ENCODE assay signal across 8 cellular contexts in the genomic region with DNA sequence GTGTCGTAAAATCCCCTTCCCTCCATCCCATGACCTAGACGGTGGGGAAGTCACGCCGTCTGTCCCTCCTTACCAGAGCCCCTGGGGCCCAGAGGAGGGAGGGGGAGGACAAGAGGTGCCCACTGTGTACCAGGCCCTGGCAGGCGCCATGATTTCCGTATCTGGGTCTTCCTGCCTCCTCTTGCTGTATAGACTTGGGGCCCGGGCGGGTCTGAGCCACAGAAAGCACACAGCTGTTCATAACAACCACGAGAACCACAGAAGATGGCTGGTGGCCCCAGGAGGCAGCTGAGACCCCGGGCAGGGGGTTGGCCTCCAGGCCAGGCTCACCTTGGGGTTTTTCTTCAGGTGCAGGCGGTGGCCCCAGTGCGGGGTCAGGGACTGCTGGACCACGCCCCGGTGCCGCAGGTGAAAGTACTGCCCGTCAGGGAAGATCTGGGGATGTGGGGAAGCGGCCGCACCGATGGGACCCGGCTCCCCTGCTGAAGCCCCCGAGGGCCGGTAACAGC. TPM values are rescaled to one million over a fixed set of nuclear protein-coding genes. Genes with fewer than 3 reads are reported as not detected.
DNase-seq lines count a peak whose midpoint lies in the region; ATAC-seq, FAIRE-seq and TF ChIP-seq lines count a peak whose summit lies in the region.

No MANE protein-coding gene starts in this region.

- no peaks in the 10 kb centered on the region for H4K20me1 ChIP-seq in HepG2 (ENCODE audit: insufficient read depth, low read length)

- DNase-seq in activated CD4-positive, alpha-beta T cell treated with anti-CD3 and anti-CD28 coated beads, Interleukin-2, amount 10 ng/mL, durations not matched to agents 24 days and 14 days: peak; percentile 69
- no peak for DNase-seq in activated CD4-positive, alpha-beta T cell treated with anti-CD3 and anti-CD28 coated beads, Interleukin-2, amount 50 U/mL, for 48 hours
- no peak for DNase-seq in astrocyte of the cerebellum (ENCODE audit: low read depth)
- no peak for DNase-seq in HepG2 (ENCODE audit: low spot score)
- DNase-seq in NCI-H69 (lab: John Stamatoyannopoulos, UW): no peak
- DNase-seq in thyroid gland: no peak

- peak overlapping the region; percentile 91 for H3K4me2 ChIP-seq in HepG2 (ENCODE audit: low read depth, low read length)

- no peak for TF ChIP-seq RAD21 in HepG2 (CRISPR knock-in tag; IDR thresholded peaks at IDR 0.05)

- H3K9me3 Mint-ChIP-seq in activated CD4-positive, alpha-beta T cell treated with anti-CD3 and anti-CD28 coated beads, Interleukin-2, amount 10 ng/mL, durations not matched to agents 24 days and 14 days: no peaks in the 10 kb centered on the region

- H3K27ac ChIP-seq in HepG2 (ENCODE audit: extremely low read length, insufficient read depth, low read length): peak overlapping the region; percentile 67
- H3K27ac ChIP-seq in temporal lobe (ENCODE audit: low read depth, low read length): peak overlapping the region; percentile 69
- no peak overlapping the region for H3K27ac ChIP-seq in thyroid gland

- H3K4me3 ChIP-seq in astrocyte of the cerebellum (ENCODE audit: low read depth, low read length): peak overlapping the region; percentile 49
- H3K4me3 ChIP-seq in HepG2 (replicated peaks in 1 of 3; ENCODE audit: insufficient read depth in 1 of 3, low read depth in 2 of 3, low read length in 3 of 3): peak overlapping the region; percentile 55 to 79 (median 72)
- H3K4me3 ChIP-seq in thyroid gland (replicated peaks in 1 of 3): peak overlapping the region in 1 of 3 donors; percentile 47

- H3K9ac ChIP-seq in HepG2 (ENCODE audit: insufficient read depth, low read depth, low read length): peak overlapping the region; percentile 77

- H3K9me3 ChIP-seq in HepG2 (ENCODE audit: low read length) (no peaks in the 10 kb centered on the region), thyroid gland (no peaks in the 10 kb centered on the region)

- no peaks in the 10 kb centered on the region for H3K36me3 Mint-ChIP-seq in activated CD4-positive, alpha-beta T cell treated with anti-CD3 and anti-CD28 coated beads, Interleukin-2, amount 10 ng/mL, durations not matched to agents 24 days and 14 days (ENCODE audit: low read depth)

- POLR2A ChIA-PET in HepG2 (lab: Yijun Ruan, JAX): no interaction called here

- TF ChIP-seq CTCF in astrocyte of the cerebellum (IDR thresholded peaks at IDR 0.05; ENCODE audit: low read depth, low read length, missing control alignments): no peak
- no peak for TF ChIP-seq CTCF in HepG2 (CRISPR knock-in tag; IDR thresholded peaks at IDR 0.05)
- no peak for TF ChIP-seq CTCF in thyroid gland (IDR thresholded peaks at IDR 0.05)

- WGBS in HepG2 (ENCODE audit: low lambda C conversion rate): 54% methylated on average over 12 of the region's 22 CpGs
- WGBS in thyroid gland, 2 donors: 77 to 79% methylated on average over 8 to 9 of the region's 22 CpGs

- H2AFZ ChIP-seq in HepG2 (ENCODE audit: low read length): no peak overlapping the region

- CTCF ChIA-PET in HepG2 (lab: Yijun Ruan, JAX; ENCODE audit: low intra/inter-chr PET ratio, low total read pairs): no interaction called here

- no peak for ATAC-seq in HepG2
- ATAC-seq in GM19035 (IDR thresholded peaks at IDR 0.05; ENCODE audit: unreplicated experiment): no peak

- no peak for FAIRE-seq in HepG2 (lab: Jason Lieb, UNC)

- TF ChIP-seq POLR2A in HepG2 (IDR thresholded peaks at IDR 0.05; ENCODE audit: insufficient read depth in 1 of 2, low read depth in 2 of 2, low read length in 2 of 2): no peak
- TF ChIP-seq POLR2A in thyroid gland (IDR thresholded peaks at IDR 0.05): no peak

- H3K36me3 ChIP-seq in HepG2 (replicated peaks in 1 of 2; ENCODE audit: control insufficient read depth in 1 of 2, insufficient read depth in 2 of 2, low read length in 2 of 2) (no peaks in the 10 kb centered on the region), thyroid gland (no peaks in the 10 kb centered on the region)

- TF ChIP-seq EP300 in HepG2 (IDR thresholded peaks at IDR 0.05; ENCODE audit: low read depth in 2 of 2, low read length in 2 of 2) (no peak), HepG2 (CRISPR knock-in tag; IDR thresholded peaks at IDR 0.05; ENCODE audit: borderline replicate concordance) (no peak)

- intact Hi-C loops in activated CD4-positive, alpha-beta T cell treated with anti-CD3 and anti-CD28 coated beads, Interleukin-2, amount 10 ng/mL, durations not matched to agents 24 days and 14 days (cut with micrococcal nuclease): no loop called here
- intact Hi-C loops in HepG2 (cut with micrococcal nuclease; ENCODE audit: unreplicated experiment): no loop called here
- intact Hi-C loops in thyroid gland (cut with DNase I): no loop called here

- H3K4me1 Mint-ChIP-seq in activated CD4-positive, alpha-beta T cell treated with anti-CD3 and anti-CD28 coated beads, Interleukin-2, amount 10 ng/mL, durations not matched to agents 24 days and 14 days: peaks cover 6% of the 10 kb centered on the region

- H3K27ac Mint-ChIP-seq in activated CD4-positive, alpha-beta T cell treated with anti-CD3 and anti-CD28 coated beads, Interleukin-2, amount 10 ng/mL, durations not matched to agents 24 days and 14 days: peak overlapping the region; percentile 20

- H3K4me3 Mint-ChIP-seq in activated CD4-positive, alpha-beta T cell treated with anti-CD3 and anti-CD28 coated beads, Interleukin-2, amount 10 ng/mL, durations not matched to agents 24 days and 14 days: peak overlapping the region; percentile 62

- in situ Hi-C loops in astrocyte of the cerebellum (cut with HindIII; ENCODE audit: low sequenced_read_pairs): no loop called here
- in situ Hi-C loops in HepG2 (cut with HindIII; ENCODE audit: extremely low pct_ligation_motif_present, low pct_unique_long_range_greater_than_20kb): no loop called here

- peaks cover 39% of the 10 kb centered on the region for H3K4me1 ChIP-seq in HepG2 (ENCODE audit: insufficient read depth, low read length)
- peaks cover 12 to 14% of the 10 kb centered on the region in 2 donors for H3K4me1 ChIP-seq in thyroid gland

- peaks cover 8% of the 10 kb centered on the region for H3K27me3 Mint-ChIP-seq in activated CD4-positive, alpha-beta T cell treated with anti-CD3 and anti-CD28 coated beads, Interleukin-2, amount 10 ng/mL, durations not matched to agents 24 days and 14 days

- BruUV-seq in HepG2 (replicated peaks; lab: Mats Ljungman, UMichigan): no TSS peak

- H3K27me3 ChIP-seq in HepG2 (ENCODE audit: control insufficient read depth in 1 of 2, insufficient read depth in 2 of 2, low read length in 2 of 2): no peaks in the 10 kb centered on the region
- H3K27me3 ChIP-seq in thyroid gland: no peaks in the 10 kb centered on the region

- H3K79me2 ChIP-seq in HepG2 (ENCODE audit: insufficient read depth, low read length): peaks cover 6% of the 10 kb centered on the region

RNA-seq across cellular contexts. Expression of a gene that starts 0.6 kb away (rescaled TPM):
- total RNA-seq in activated CD4-positive, alpha-beta T cell treated with anti-CD3 and anti-CD28 coated beads, Interleukin-2, amount 10 ng/mL, durations not matched to agents 24 days and 14 days: 1.0 and 1.6 TPM in 2 replicates
- total RNA-seq in HepG2 (2016; rRNA removed; fragmentation: Illumina TruSeq; extraction: Trizol): 0.52 and 2.0 TPM in 2 replicates
- total RNA-seq in HepG2 (2016; cell fraction: cytosol; rRNA removed; fragmentation: Illumina TruSeq; extraction: Trizol; ENCODE audit: low read depth): 0.91 and 1.2 TPM in 2 replicates
- total RNA-seq in HepG2 (2016; cell fraction: insoluble cytoplasmic fraction; rRNA removed; fragmentation: Illumina TruSeq; extraction: Trizol): 1.1 and 1.5 TPM in 2 replicates
- total RNA-seq in HepG2 (2016; cell fraction: membrane; rRNA removed; fragmentation: Illumina TruSeq; extraction: Trizol): 1.5 and 2.0 TPM in 2 replicates
- total RNA-seq in HepG2 (2016; cell fraction: nucleus; rRNA removed; fragmentation: Illumina TruSeq; extraction: Trizol): 1.7 and 3.6 TPM in 2 replicates
- polyA plus RNA-seq in HepG2 (2011; rRNA removed): 2.7 and 3.1 TPM in 2 replicates
- 0.73 and 1.2 TPM in 2 replicates for polyA plus RNA-seq in HepG2 (2011; cell fraction: cytosol; rRNA removed)
- 62.7 and 100 TPM in 2 replicates for polyA plus RNA-seq in HepG2 (2011; cell fraction: nucleus; rRNA removed)
- 2.9 and 3.0 TPM in 2 replicates for polyA plus RNA-seq in HepG2 (2012)
- 0.60 and 0.88 TPM in 2 replicates for polyA plus RNA-seq in HepG2 (2016; cell fraction: cytosol; fragmentation: Illumina TruSeq; extraction: Trizol; ENCODE audit: low read depth)
- 0.61 and 1.1 TPM in 2 replicates for polyA plus RNA-seq in HepG2 (2016; cell fraction: insoluble cytoplasmic fraction; fragmentation: Illumina TruSeq; extraction: Trizol; ENCODE audit: low read depth)
- polyA plus RNA-seq in HepG2 (2016; cell fraction: membrane; fragmentation: Illumina TruSeq; extraction: Trizol; ENCODE audit: low read depth): 1.2 TPM in 2 replicates
- polyA plus RNA-seq in HepG2 (2016; cell fraction: nucleus; fragmentation: Illumina TruSeq; extraction: Trizol; ENCODE audit: insufficient read depth, low read depth): 11.8 and 12.9 TPM in 2 replicates
- polyA minus RNA-seq in HepG2 (2011; rRNA and poly(A)+ RNA removed; ENCODE audit: low replicate concordance): 0.84 and 1.6 TPM in 2 replicates
- 0.88 and 1.6 TPM in 2 replicates for polyA minus RNA-seq in HepG2 (2011; cell fraction: cytosol; rRNA and poly(A)+ RNA removed)
- polyA minus RNA-seq in HepG2 (2011; cell fraction: nucleus; rRNA and poly(A)+ RNA removed): 1.7 and 4.6 TPM in 2 replicates
- total RNA-seq in temporal lobe: 2.2 TPM
- 10 to 100 TPM in 1 of 4 donors, 1 to 10 TPM in 3; 2.8 to 10.4 (median 6.3) TPM for total RNA-seq in thyroid gland

RNA-seq across cellular contexts. Expression of a gene that starts 1.5 kb away (rescaled TPM):
- total RNA-seq in activated CD4-positive, alpha-beta T cell treated with anti-CD3 and anti-CD28 coated beads, Interleukin-2, amount 10 ng/mL, durations not matched to agents 24 days and 14 days: 1.1 and 1.7 TPM in 2 replicates
- total RNA-seq in HepG2 (2016; rRNA removed; fragmentation: Illumina TruSeq; extraction: Trizol): 15.6 and 28.8 TPM in 2 replicates
- 21.2 and 31.3 TPM in 2 replicates for total RNA-seq in HepG2 (2016; cell fraction: cytosol; rRNA removed; fragmentation: Illumina TruSeq; extraction: Trizol; ENCODE audit: low read depth)
- total RNA-seq in HepG2 (2016; cell fraction: insoluble cytoplasmic fraction; rRNA removed; fragmentation: Illumina TruSeq; extraction: Trizol): 13.3 and 31.5 TPM in 2 replicates
- 21.8 and 29.6 TPM in 2 replicates for total RNA-seq in HepG2 (2016; cell fraction: membrane; rRNA removed; fragmentation: Illumina TruSeq; extraction: Trizol)
- total RNA-seq in HepG2 (2016; cell fraction: nucleus; rRNA removed; fragmentation: Illumina TruSeq; extraction: Trizol): 22.0 and 24.7 TPM in 2 replicates
- polyA plus RNA-seq in HepG2 (2011; rRNA removed): 10.0 and 17.3 TPM in 2 replicates
- 10.9 and 13.3 TPM in 2 replicates for polyA plus RNA-seq in HepG2 (2011; cell fraction: cytosol; rRNA removed)
- 15.2 and 19.3 TPM in 2 replicates for polyA plus RNA-seq in HepG2 (2011; cell fraction: nucleus; rRNA removed)
- polyA plus RNA-seq in HepG2 (2012): 31.7 and 32.2 TPM in 2 replicates
- polyA plus RNA-seq in HepG2 (2016; cell fraction: cytosol; fragmentation: Illumina TruSeq; extraction: Trizol; ENCODE audit: low read depth): 40.3 and 49.6 TPM in 2 replicates
- 23.2 and 29.9 TPM in 2 replicates for polyA plus RNA-seq in HepG2 (2016; cell fraction: insoluble cytoplasmic fraction; fragmentation: Illumina TruSeq; extraction: Trizol; ENCODE audit: low read depth)
- 43.0 and 49.7 TPM in 2 replicates for polyA plus RNA-seq in HepG2 (2016; cell fraction: membrane; fragmentation: Illumina TruSeq; extraction: Trizol; ENCODE audit: low read depth)
- polyA plus RNA-seq in HepG2 (2016; cell fraction: nucleus; fragmentation: Illumina TruSeq; extraction: Trizol; ENCODE audit: insufficient read depth, low read depth): 65.9 and 70.0 TPM in 2 replicates
- 7.1 and 14.8 TPM in 2 replicates for polyA minus RNA-seq in HepG2 (2011; rRNA and poly(A)+ RNA removed; ENCODE audit: low replicate concordance)
- 12.4 and 14.4 TPM in 2 replicates for polyA minus RNA-seq in HepG2 (2011; cell fraction: cytosol; rRNA and poly(A)+ RNA removed)
- 3.5 and 3.6 TPM in 2 replicates for polyA minus RNA-seq in HepG2 (2011; cell fraction: nucleus; rRNA and poly(A)+ RNA removed)
- total RNA-seq in temporal lobe: 0.98 TPM
- 1 to 10 TPM; 4.2 to 8.5 (median 5.9) TPM for total RNA-seq in thyroid gland

RNA-seq across cellular contexts. Expression of a gene that starts 10.5 kb away (rescaled TPM):
- total RNA-seq in activated CD4-positive, alpha-beta T cell treated with anti-CD3 and anti-CD28 coated beads, Interleukin-2, amount 10 ng/mL, durations not matched to agents 24 days and 14 days: 34.0 and 38.0 TPM in 2 replicates
- total RNA-seq in HepG2 (2016; rRNA removed; fragmentation: Illumina TruSeq; extraction: Trizol): 32.3 and 32.4 TPM in 2 replicates
- total RNA-seq in HepG2 (2016; cell fraction: cytosol; rRNA removed; fragmentation: Illumina TruSeq; extraction: Trizol; ENCODE audit: low read depth): 11.9 and 13.3 TPM in 2 replicates
- total RNA-seq in HepG2 (2016; cell fraction: insoluble cytoplasmic fraction; rRNA removed; fragmentation: Illumina TruSeq; extraction: Trizol): 34.4 and 35.4 TPM in 2 replicates
- total RNA-seq in HepG2 (2016; cell fraction: membrane; rRNA removed; fragmentation: Illumina TruSeq; extraction: Trizol): 33.2 and 36.2 TPM in 2 replicates
- 15.1 and 17.1 TPM in 2 replicates for total RNA-seq in HepG2 (2016; cell fraction: nucleus; rRNA removed; fragmentation: Illumina TruSeq; extraction: Trizol)
- 14.2 and 19.5 TPM in 2 replicates for polyA plus RNA-seq in HepG2 (2011; rRNA removed)
- polyA plus RNA-seq in HepG2 (2011; cell fraction: cytosol; rRNA removed): 18.3 and 24.5 TPM in 2 replicates
- 33.5 and 34.3 TPM in 2 replicates for polyA plus RNA-seq in HepG2 (2011; cell fraction: nucleus; rRNA removed)
- polyA plus RNA-seq in HepG2 (2012): 9.6 and 14.8 TPM in 2 replicates
- polyA plus RNA-seq in HepG2 (2016; cell fraction: cytosol; fragmentation: Illumina TruSeq; extraction: Trizol; ENCODE audit: low read depth): 11.7 and 15.7 TPM in 2 replicates
- 31.7 and 32.0 TPM in 2 replicates for polyA plus RNA-seq in HepG2 (2016; cell fraction: insoluble cytoplasmic fraction; fragmentation: Illumina TruSeq; extraction: Trizol; ENCODE audit: low read depth)
- 25.3 and 26.3 TPM in 2 replicates for polyA plus RNA-seq in HepG2 (2016; cell fraction: membrane; fragmentation: Illumina TruSeq; extraction: Trizol; ENCODE audit: low read depth)
- polyA plus RNA-seq in HepG2 (2016; cell fraction: nucleus; fragmentation: Illumina TruSeq; extraction: Trizol; ENCODE audit: insufficient read depth, low read depth): 30.3 and 33.5 TPM in 2 replicates
- 15.8 and 20.8 TPM in 2 replicates for polyA minus RNA-seq in HepG2 (2011; rRNA and poly(A)+ RNA removed; ENCODE audit: low replicate concordance)
- polyA minus RNA-seq in HepG2 (2011; cell fraction: cytosol; rRNA and poly(A)+ RNA removed): 8.7 and 9.4 TPM in 2 replicates
- 13.3 and 13.6 TPM in 2 replicates for polyA minus RNA-seq in HepG2 (2011; cell fraction: nucleus; rRNA and poly(A)+ RNA removed)
- 13.5 TPM for total RNA-seq in temporal lobe
- 10 to 100 TPM; 47.0 to 64.9 (median 56.5) TPM for total RNA-seq in thyroid gland

RNA-seq across cellular contexts. Expression of a gene that starts 23.3 kb away (rescaled TPM):
- 5.4 and 6.6 TPM in 2 replicates for total RNA-seq in activated CD4-positive, alpha-beta T cell treated with anti-CD3 and anti-CD28 coated beads, Interleukin-2, amount 10 ng/mL, durations not matched to agents 24 days and 14 days
- total RNA-seq in HepG2 (2016; rRNA removed; fragmentation: Illumina TruSeq; extraction: Trizol) (0.24 and 0.60 TPM in 2 replicates), temporal lobe (under 0.01 TPM), thyroid gland (1 to 10 TPM in 2 of 4 donors, under 1 TPM in 2; 0.27 to 5.1 (median 2.5) TPM)
- total RNA-seq in HepG2 (2016; cell fraction: cytosol; rRNA removed; fragmentation: Illumina TruSeq; extraction: Trizol; ENCODE audit: low read depth): 0.35 and 0.81 TPM in 2 replicates
- 0.25 and 0.41 TPM in 2 replicates for total RNA-seq in HepG2 (2016; cell fraction: insoluble cytoplasmic fraction; rRNA removed; fragmentation: Illumina TruSeq; extraction: Trizol)
- 0.17 and 0.56 TPM in 2 replicates for total RNA-seq in HepG2 (2016; cell fraction: membrane; rRNA removed; fragmentation: Illumina TruSeq; extraction: Trizol)
- total RNA-seq in HepG2 (2016; cell fraction: nucleus; rRNA removed; fragmentation: Illumina TruSeq; extraction: Trizol): 0.41 and 0.78 TPM in 2 replicates
- 2.7 and 3.8 TPM in 2 replicates for polyA plus RNA-seq in HepG2 (2011; rRNA removed)
- polyA plus RNA-seq in HepG2 (2011; cell fraction: cytosol; rRNA removed): 1.9 and 2.1 TPM in 2 replicates
- polyA plus RNA-seq in HepG2 (2011; cell fraction: nucleus; rRNA removed): 13.4 and 15.1 TPM in 2 replicates
- polyA plus RNA-seq in HepG2 (2012): 0.63 and 1.1 TPM in 2 replicates
- 0.43 and 0.55 TPM in 2 replicates for polyA plus RNA-seq in HepG2 (2016; cell fraction: cytosol; fragmentation: Illumina TruSeq; extraction: Trizol; ENCODE audit: low read depth)
- 0.76 and 0.82 TPM in 2 replicates for polyA plus RNA-seq in HepG2 (2016; cell fraction: insoluble cytoplasmic fraction; fragmentation: Illumina TruSeq; extraction: Trizol; ENCODE audit: low read depth)
- 0.43 and 0.80 TPM in 2 replicates for polyA plus RNA-seq in HepG2 (2016; cell fraction: membrane; fragmentation: Illumina TruSeq; extraction: Trizol; ENCODE audit: low read depth)
- 2.4 and 2.9 TPM in 2 replicates for polyA plus RNA-seq in HepG2 (2016; cell fraction: nucleus; fragmentation: Illumina TruSeq; extraction: Trizol; ENCODE audit: insufficient read depth, low read depth)
- polyA minus RNA-seq in HepG2 (2011; rRNA and poly(A)+ RNA removed; ENCODE audit: low replicate concordance): 1.8 and 6.0 TPM in 2 replicates
- polyA minus RNA-seq in HepG2 (2011; cell fraction: cytosol; rRNA and poly(A)+ RNA removed): 0.79 and 1.8 TPM in 2 replicates
- 1.2 and 1.7 TPM in 2 replicates for polyA minus RNA-seq in HepG2 (2011; cell fraction: nucleus; rRNA and poly(A)+ RNA removed)

RNA-seq across cellular contexts. Expression of a gene that starts 34.4 kb away (rescaled TPM):
- total RNA-seq in activated CD4-positive, alpha-beta T cell treated with anti-CD3 and anti-CD28 coated beads, Interleukin-2, amount 10 ng/mL, durations not matched to agents 24 days and 14 days: not detected in 2 replicates
- total RNA-seq in HepG2 (2016; rRNA removed; fragmentation: Illumina TruSeq; extraction: Trizol) (not detected in 2 replicates), temporal lobe (0.74 TPM), thyroid gland (not detected)
- not detected in 2 replicates for total RNA-seq in HepG2 (2016; cell fraction: cytosol; rRNA removed; fragmentation: Illumina TruSeq; extraction: Trizol; ENCODE audit: low read depth)
- total RNA-seq in HepG2 (2016; cell fraction: insoluble cytoplasmic fraction; rRNA removed; fragmentation: Illumina TruSeq; extraction: Trizol): not detected in 2 replicates
- not detected in 2 replicates for total RNA-seq in HepG2 (2016; cell fraction: membrane; rRNA removed; fragmentation: Illumina TruSeq; extraction: Trizol)
- not detected in 2 replicates for total RNA-seq in HepG2 (2016; cell fraction: nucleus; rRNA removed; fragmentation: Illumina TruSeq; extraction: Trizol)
- not detected in 2 replicates for polyA plus RNA-seq in HepG2 (2011; rRNA removed)
- not detected in 2 replicates for polyA plus RNA-seq in HepG2 (2011; cell fraction: cytosol; rRNA removed)
- polyA plus RNA-seq in HepG2 (2011; cell fraction: nucleus; rRNA removed): not detected in 2 replicates
- not detected in 2 replicates for polyA plus RNA-seq in HepG2 (2012)
- polyA plus RNA-seq in HepG2 (2016; cell fraction: cytosol; fragmentation: Illumina TruSeq; extraction: Trizol; ENCODE audit: low read depth): not detected in 2 replicates
- not detected in 2 replicates for polyA plus RNA-seq in HepG2 (2016; cell fraction: insoluble cytoplasmic fraction; fragmentation: Illumina TruSeq; extraction: Trizol; ENCODE audit: low read depth)
- polyA plus RNA-seq in HepG2 (2016; cell fraction: membrane; fragmentation: Illumina TruSeq; extraction: Trizol; ENCODE audit: low read depth): not detected in 2 replicates
- 0.21 TPM in 1 of 2 replicates, not detected in the other for polyA plus RNA-seq in HepG2 (2016; cell fraction: nucleus; fragmentation: Illumina TruSeq; extraction: Trizol; ENCODE audit: insufficient read depth, low read depth)
- not detected in 2 replicates for polyA minus RNA-seq in HepG2 (2011; rRNA and poly(A)+ RNA removed; ENCODE audit: low replicate concordance)
- polyA minus RNA-seq in HepG2 (2011; cell fraction: cytosol; rRNA and poly(A)+ RNA removed): not detected in 2 replicates
- not detected in 2 replicates for polyA minus RNA-seq in HepG2 (2011; cell fraction: nucleus; rRNA and poly(A)+ RNA removed)

Comparison
In these comparisons a context has a peak if more than half of its experiments do, and no peak if none do; other contexts are left out.
1. H3K27ac ChIP-seq: peak in HepG2 (single experiment) and temporal lobe (single experiment); none in thyroid gland (0 of 3).